Comparison of ENCODE assay signal across 12 cellular contexts in the genomic region with DNA sequence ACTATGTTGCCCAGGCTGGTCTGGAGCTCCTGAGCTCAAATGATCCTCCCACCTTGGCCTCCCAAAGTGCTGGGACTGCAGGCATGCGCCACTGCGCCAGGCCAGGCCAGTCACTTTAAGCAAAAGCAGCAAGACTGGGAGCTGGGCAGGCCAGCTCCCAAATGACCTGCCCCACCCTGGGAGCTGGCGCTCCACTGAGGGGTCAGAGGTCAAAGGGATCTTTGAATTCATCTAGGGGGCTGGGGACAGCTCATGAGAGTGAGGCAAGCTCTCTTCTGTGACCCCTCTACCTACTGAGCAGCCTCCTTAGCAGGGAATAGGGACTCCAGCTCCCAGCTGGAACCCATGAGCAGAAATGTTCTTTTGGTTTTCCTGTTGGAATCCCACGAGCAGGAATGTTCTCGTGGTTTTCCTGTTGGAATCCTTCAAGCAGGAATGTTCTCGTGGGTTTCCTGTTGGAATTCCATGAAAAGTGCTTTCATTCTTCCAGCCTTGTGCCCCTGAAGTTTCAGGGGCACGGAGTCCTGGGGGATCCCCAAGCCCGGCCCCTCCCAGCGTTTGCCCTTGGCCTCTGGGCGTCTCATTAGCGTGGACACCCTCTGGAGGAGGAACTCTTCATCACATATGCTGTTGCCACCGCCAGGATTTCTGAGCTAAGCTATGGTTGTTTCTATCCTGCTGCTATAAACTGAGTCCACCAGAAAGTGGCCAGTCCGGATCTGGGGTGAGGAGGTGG.
DNase-seq lines count a peak whose midpoint lies in the region; ATAC-seq and TF ChIP-seq lines count a peak whose summit lies in the region.
"Had no signal": no experiment of that assay in that cellular context is flagged by ENCODE, and none has a peak within 500 bp of the region (broad histone marks: within the 10 kb centered on the region; RNA-seq: fewer than 3 reads in every experiment).

No MANE protein-coding gene starts in this region.

- H3K9me3 ChIP-seq in right atrium auricular region: no peaks in the 10 kb centered on the region

- H3K27ac Mint-ChIP-seq in WTC11: 0 out of 2 replicates have a peak overlapping the region, but pooled peaks have one; percentile 49
- H3K27ac Mint-ChIP-seq in activated T-helper 2 cell treated with anti-CD3 and anti-CD28 coated beads, Interferon-gamma antibody, Interleukin-2, Interleukin-4, amounts not matched to agents 10 μg/mL and 5 μg/mL and 100 μg/mL, durations not matched to agents 14 hours and 24 hours and 36 hours: no peak overlapping the region
- no peak overlapping the region for H3K27ac Mint-ChIP-seq in activated CD8-positive, alpha-beta T cell treated with anti-CD3 and anti-CD28 coated beads for 36 hours
- H3K27ac Mint-ChIP-seq in activated CD4-positive, alpha-beta memory T cell treated with anti-CD3 and anti-CD28 coated beads for 36 hours: no peak overlapping the region
- H3K27ac Mint-ChIP-seq: activated CD8-positive, alpha-beta memory T cell treated with anti-CD3 and anti-CD28 coated beads, Interleukin-2, amount 10 ng/mL, durations not matched to agents 7 days and 5 days had no signal

- H3K36me3 Mint-ChIP-seq in WTC11: no peaks in the 10 kb centered on the region
- no peaks in the 10 kb centered on the region for H3K36me3 Mint-ChIP-seq in activated T-helper 2 cell treated with anti-CD3 and anti-CD28 coated beads, Interferon-gamma antibody, Interleukin-2, Interleukin-4, amounts not matched to agents 10 μg/mL and 5 μg/mL and 100 μg/mL, durations not matched to agents 14 hours and 24 hours and 36 hours (ENCODE audit: low read depth)
- no peaks in the 10 kb centered on the region for H3K36me3 Mint-ChIP-seq in activated CD8-positive, alpha-beta T cell treated with anti-CD3 and anti-CD28 coated beads for 36 hours (ENCODE audit: low read depth)
- H3K36me3 Mint-ChIP-seq in activated CD4-positive, alpha-beta memory T cell treated with anti-CD3 and anti-CD28 coated beads for 36 hours: no peaks in the 10 kb centered on the region
- H3K36me3 Mint-ChIP-seq: activated CD8-positive, alpha-beta memory T cell treated with anti-CD3 and anti-CD28 coated beads, Interleukin-2, amount 10 ng/mL, durations not matched to agents 7 days and 5 days; brain; CD8-positive, alpha-beta memory T cell had no signal

- CTCF ChIA-PET in WTC11 (lab: Charles Lee): interaction anchor here (0.6 to 1.3 kb wide), 8 partner anchors 8 to 173 kb away, joined by 3 to 5 read pairs (median 3); no protein-coding TSS in a partner anchor
- CTCF ChIA-PET in activated CD8-positive, alpha-beta T cell treated with anti-CD3 and anti-CD28 coated beads for 36 hours (lab: Charles Lee): interaction anchor here (0.9 to 1.6 kb wide), 3 partner anchors 21 to 530 kb away, joined by 4 to 6 read pairs (median 4); no protein-coding TSS in a partner anchor
- CTCF ChIA-PET in activated CD4-positive, alpha-beta memory T cell treated with anti-CD3 and anti-CD28 coated beads for 36 hours (lab: Charles Lee): interaction anchor here (1.5 kb wide), 1 partner anchor 95 kb away, joined by 4 read pairs; no protein-coding TSS in a partner anchor

- no peak for ATAC-seq in WTC11
- ATAC-seq in activated CD8-positive, alpha-beta T cell treated with anti-CD3 and anti-CD28 coated beads for 36 hours: no peak
- ATAC-seq: activated CD8-positive, alpha-beta memory T cell treated with anti-CD3 and anti-CD28 coated beads, Interleukin-2, amount 10 ng/mL, durations not matched to agents 7 days and 5 days had no signal

- H3K4me3 Mint-ChIP-seq in WTC11: no peak overlapping the region
- no peak overlapping the region for H3K4me3 Mint-ChIP-seq in activated T-helper 2 cell treated with anti-CD3 and anti-CD28 coated beads, Interferon-gamma antibody, Interleukin-2, Interleukin-4, amounts not matched to agents 10 μg/mL and 5 μg/mL and 100 μg/mL, durations not matched to agents 14 hours and 24 hours and 36 hours (ENCODE audit: low read depth)
- H3K4me3 Mint-ChIP-seq in activated CD8-positive, alpha-beta T cell treated with anti-CD3 and anti-CD28 coated beads for 36 hours: no peak overlapping the region
- H3K4me3 Mint-ChIP-seq in activated CD4-positive, alpha-beta memory T cell treated with anti-CD3 and anti-CD28 coated beads for 36 hours: no peak overlapping the region
- H3K4me3 Mint-ChIP-seq: activated CD8-positive, alpha-beta memory T cell treated with anti-CD3 and anti-CD28 coated beads, Interleukin-2, amount 10 ng/mL, durations not matched to agents 7 days and 5 days; brain; CD8-positive, alpha-beta memory T cell had no signal

- peaks cover 0 to 57% of the 10 kb centered on the region in 2 donors for H3K4me1 ChIP-seq in right atrium auricular region

- DNase-seq in COLO829 (ENCODE audit: low spot score) (peak; percentile 58), WTC11 (ENCODE audit: low spot score) (no peak), right atrium auricular region (ENCODE audit: low spot score) (no peak), renal cortical epithelial cell (ENCODE audit: low read depth) (peak; percentile 78)
- DNase-seq in activated T-helper 2 cell treated with anti-CD3 and anti-CD28 coated beads, Interferon-gamma antibody, Interleukin-2, Interleukin-4, amounts not matched to agents 10 μg/mL and 5 μg/mL and 100 μg/mL, durations not matched to agents 14 hours and 24 hours and 36 hours (ENCODE audit: low spot score): no peak
- DNase-seq in activated CD8-positive, alpha-beta T cell treated with anti-CD3 and anti-CD28 coated beads for 36 hours: no peak
- DNase-seq in activated CD4-positive, alpha-beta memory T cell treated with anti-CD3 and anti-CD28 coated beads for 36 hours: no peak
- DNase-seq in stimulated activated CD4-positive, alpha-beta T cell treated with anti-CD3 and anti-CD28 coated beads, Interleukin-12 subunit alpha, Interleukin-12 subunit beta, amount 100 ng/mL, for 4 hours: no peak
- DNase-seq: activated CD8-positive, alpha-beta memory T cell treated with anti-CD3 and anti-CD28 coated beads, Interleukin-2, amount 10 ng/mL, durations not matched to agents 7 days and 5 days; CD8-positive, alpha-beta memory T cell; T1000 had no signal

- POLR2A ChIA-PET in WTC11 (lab: Charles Lee): no interaction called here
- POLR2A ChIA-PET in activated CD8-positive, alpha-beta T cell treated with anti-CD3 and anti-CD28 coated beads for 36 hours (lab: Charles Lee): interaction anchor here (0.6 to 0.9 kb wide), 3 partner anchors 262 to 275 kb away, joined by 3 read pairs; no protein-coding TSS in a partner anchor
- POLR2A ChIA-PET in activated CD4-positive, alpha-beta memory T cell treated with anti-CD3 and anti-CD28 coated beads for 36 hours (lab: Charles Lee): interaction anchor here (0.6 kb wide), 1 partner anchor 261 kb away, joined by 3 read pairs; no protein-coding TSS in a partner anchor

- no peaks in the 10 kb centered on the region for H3K27me3 ChIP-seq in right atrium auricular region

- H3K4me3 ChIP-seq in right atrium auricular region: no peak overlapping the region

- no peaks in the 10 kb centered on the region for H3K27me3 Mint-ChIP-seq in WTC11 (ENCODE audit: low read depth)
- peaks cover 3% of the 10 kb centered on the region for H3K27me3 Mint-ChIP-seq in activated T-helper 2 cell treated with anti-CD3 and anti-CD28 coated beads, Interferon-gamma antibody, Interleukin-2, Interleukin-4, amounts not matched to agents 10 μg/mL and 5 μg/mL and 100 μg/mL, durations not matched to agents 14 hours and 24 hours and 36 hours (ENCODE audit: low read depth)
- H3K27me3 Mint-ChIP-seq in activated CD8-positive, alpha-beta T cell treated with anti-CD3 and anti-CD28 coated beads for 36 hours: no peaks in the 10 kb centered on the region
- H3K27me3 Mint-ChIP-seq in activated CD4-positive, alpha-beta memory T cell treated with anti-CD3 and anti-CD28 coated beads for 36 hours: no peaks in the 10 kb centered on the region
- H3K27me3 Mint-ChIP-seq: brain had no signal

- intact Hi-C loops in activated T-helper 2 cell treated with anti-CD3 and anti-CD28 coated beads, Interferon-gamma antibody, Interleukin-2, Interleukin-4, amounts not matched to agents 10 μg/mL and 5 μg/mL and 100 μg/mL, durations not matched to agents 14 hours and 24 hours and 36 hours (cut with micrococcal nuclease): no loop called here
- intact Hi-C loops in activated CD8-positive, alpha-beta T cell treated with anti-CD3 and anti-CD28 coated beads for 36 hours (cut with micrococcal nuclease): no loop called here
- intact Hi-C loops in activated CD4-positive, alpha-beta memory T cell treated with anti-CD3 and anti-CD28 coated beads for 36 hours (cut with micrococcal nuclease): no loop called here

- no peaks in the 10 kb centered on the region for H3K9me3 Mint-ChIP-seq in WTC11
- H3K9me3 Mint-ChIP-seq in activated T-helper 2 cell treated with anti-CD3 and anti-CD28 coated beads, Interferon-gamma antibody, Interleukin-2, Interleukin-4, amounts not matched to agents 10 μg/mL and 5 μg/mL and 100 μg/mL, durations not matched to agents 14 hours and 24 hours and 36 hours: no peaks in the 10 kb centered on the region
- no peaks in the 10 kb centered on the region for H3K9me3 Mint-ChIP-seq in activated CD8-positive, alpha-beta T cell treated with anti-CD3 and anti-CD28 coated beads for 36 hours
- H3K9me3 Mint-ChIP-seq in activated CD4-positive, alpha-beta memory T cell treated with anti-CD3 and anti-CD28 coated beads for 36 hours: no peaks in the 10 kb centered on the region
- H3K9me3 Mint-ChIP-seq: CD8-positive, alpha-beta memory T cell had no signal

- no peaks in the 10 kb centered on the region for H3K36me3 ChIP-seq in right atrium auricular region

- TF ChIP-seq CTCF in WTC11 (IDR thresholded peaks at IDR 0.05) (no peak), right atrium auricular region (IDR thresholded peaks at IDR 0.05) (no peak)
- TF ChIP-seq CTCF in activated CD8-positive, alpha-beta T cell treated with anti-CD3 and anti-CD28 coated beads for 36 hours (IDR thresholded peaks at IDR 0.05): no peak

- peaks cover 39% of the 10 kb centered on the region for H3K4me1 Mint-ChIP-seq in WTC11
- no peaks in the 10 kb centered on the region for H3K4me1 Mint-ChIP-seq in activated T-helper 2 cell treated with anti-CD3 and anti-CD28 coated beads, Interferon-gamma antibody, Interleukin-2, Interleukin-4, amounts not matched to agents 10 μg/mL and 5 μg/mL and 100 μg/mL, durations not matched to agents 14 hours and 24 hours and 36 hours (ENCODE audit: low read depth)
- no peaks in the 10 kb centered on the region for H3K4me1 Mint-ChIP-seq in activated CD8-positive, alpha-beta T cell treated with anti-CD3 and anti-CD28 coated beads for 36 hours (ENCODE audit: low read depth)
- H3K4me1 Mint-ChIP-seq in activated CD4-positive, alpha-beta memory T cell treated with anti-CD3 and anti-CD28 coated beads for 36 hours (ENCODE audit: low read depth): no peaks in the 10 kb centered on the region
- H3K4me1 Mint-ChIP-seq: CD8-positive, alpha-beta memory T cell had no signal

- peak overlapping the region; percentile 19 to 54 for H3K27ac ChIP-seq in right atrium auricular region

TF ChIP-seq in WTC11, 78 proteins besides CTCF, POLR2A, EP300 and RAD21 (continues in another document):
- TF ChIP-seq ZNF121 (CRISPR knock-in tag; IDR thresholded peaks at IDR 0.05): 0 out of 2 replicates have a peak, but pooled peaks have one; percentile 15
- TF ChIP-seq, protein P1, sequence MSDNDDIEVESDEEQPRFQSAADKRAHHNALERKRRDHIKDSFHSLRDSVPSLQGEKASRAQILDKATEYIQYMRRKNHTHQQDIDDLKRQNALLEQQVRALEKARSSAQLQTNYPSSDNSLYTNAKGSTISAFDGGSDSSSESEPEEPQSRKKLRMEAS (CRISPR knock-in tag; IDR thresholded peaks at IDR 0.05): no peak

Comparison
In these comparisons a context has a peak if more than half of its experiments do, and no peak if none do; other contexts are left out.
1. DNase-seq: peak in COLO829 (single experiment) and renal cortical epithelial cell (single experiment); none in WTC11 (single experiment), right atrium auricular region (single experiment), activated T-helper 2 cell treated with anti-CD3 and anti-CD28 coated beads, Interferon-gamma antibody, Interleukin-2, Interleukin-4, amounts not matched to agents 10 μg/mL and 5 μg/mL and 100 μg/mL, durations not matched to agents 14 hours and 24 hours and 36 hours (single experiment), activated CD8-positive, alpha-beta T cell treated with anti-CD3 and anti-CD28 coated beads for 36 hours (single experiment), activated CD4-positive, alpha-beta memory T cell treated with anti-CD3 and anti-CD28 coated beads for 36 hours (single experiment) and stimulated activated CD4-positive, alpha-beta T cell treated with anti-CD3 and anti-CD28 coated beads, Interleukin-12 subunit alpha, Interleukin-12 subunit beta, amount 100 ng/mL, for 4 hours (single experiment).